In the genomic region with DNA sequence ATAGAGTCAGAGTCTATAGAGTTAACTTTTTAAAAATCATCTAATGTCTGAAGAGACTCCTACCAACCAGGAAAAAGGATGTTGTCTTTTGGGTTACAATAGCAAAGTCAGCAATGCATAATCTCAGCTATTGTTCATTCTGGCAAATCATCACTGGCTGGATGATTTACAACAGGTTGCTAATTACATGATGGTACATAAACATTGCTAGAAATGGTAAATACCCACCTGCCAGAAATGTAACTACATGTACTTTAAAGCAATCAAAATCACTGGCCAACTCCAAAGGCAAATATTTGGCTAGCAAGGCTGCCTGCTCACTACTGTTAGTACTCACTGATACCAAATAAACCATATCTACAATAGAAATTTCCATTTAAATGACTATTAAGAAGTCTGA, we compare ENCODE assay signal across 1 cellular context.
TF ChIP-seq lines count a peak whose summit lies in the region.

No MANE protein-coding gene starts in this region.

TF ChIP-seq in WTC11, 78 proteins besides CTCF, POLR2A, EP300 and RAD21 (continued from another document):
- TF ChIP-seq GABPB1 (CRISPR knock-in tag; IDR thresholded peaks at IDR 0.05) = no peak
- TF ChIP-seq, protein P1, sequence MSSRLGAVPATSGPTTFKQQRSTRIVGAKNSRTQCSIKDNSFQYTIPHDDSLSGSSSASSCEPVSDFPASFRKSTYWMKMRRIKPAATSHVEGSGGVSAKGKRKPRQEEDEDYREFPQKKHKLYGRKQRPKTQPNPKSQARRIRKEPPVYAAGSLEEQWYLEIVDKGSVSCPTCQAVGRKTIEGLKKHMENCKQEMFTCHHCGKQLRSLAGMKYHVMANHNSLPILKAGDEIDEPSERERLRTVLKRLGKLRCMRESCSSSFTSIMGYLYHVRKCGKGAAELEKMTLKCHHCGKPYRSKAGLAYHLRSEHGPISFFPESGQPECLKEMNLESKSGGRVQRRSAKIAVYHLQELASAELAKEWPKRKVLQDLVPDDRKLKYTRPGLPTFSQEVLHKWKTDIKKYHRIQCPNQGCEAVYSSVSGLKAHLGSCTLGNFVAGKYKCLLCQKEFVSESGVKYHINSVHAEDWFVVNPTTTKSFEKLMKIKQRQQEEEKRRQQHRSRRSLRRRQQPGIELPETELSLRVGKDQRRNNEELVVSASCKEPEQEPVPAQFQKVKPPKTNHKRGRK (CRISPR knock-in tag; IDR thresholded peaks at IDR 0.05; ENCODE audit: borderline replicate concordance) = no peak
- TF ChIP-seq MYBL2 (CRISPR knock-in tag; IDR thresholded peaks at IDR 0.05) = no peak
- TF ChIP-seq CREM (CRISPR knock-in tag; IDR thresholded peaks at IDR 0.05) = no peak
- no peak for TF ChIP-seq JUN (CRISPR knock-in tag; IDR thresholded peaks at IDR 0.05)
- TF ChIP-seq ZNF138 (CRISPR knock-in tag; conservative IDR thresholded peaks at IDR 0.05) = no peak
- no peak for TF ChIP-seq RELA (CRISPR knock-in tag; IDR thresholded peaks at IDR 0.05; ENCODE audit: borderline replicate concordance)
- TF ChIP-seq, protein P2, sequence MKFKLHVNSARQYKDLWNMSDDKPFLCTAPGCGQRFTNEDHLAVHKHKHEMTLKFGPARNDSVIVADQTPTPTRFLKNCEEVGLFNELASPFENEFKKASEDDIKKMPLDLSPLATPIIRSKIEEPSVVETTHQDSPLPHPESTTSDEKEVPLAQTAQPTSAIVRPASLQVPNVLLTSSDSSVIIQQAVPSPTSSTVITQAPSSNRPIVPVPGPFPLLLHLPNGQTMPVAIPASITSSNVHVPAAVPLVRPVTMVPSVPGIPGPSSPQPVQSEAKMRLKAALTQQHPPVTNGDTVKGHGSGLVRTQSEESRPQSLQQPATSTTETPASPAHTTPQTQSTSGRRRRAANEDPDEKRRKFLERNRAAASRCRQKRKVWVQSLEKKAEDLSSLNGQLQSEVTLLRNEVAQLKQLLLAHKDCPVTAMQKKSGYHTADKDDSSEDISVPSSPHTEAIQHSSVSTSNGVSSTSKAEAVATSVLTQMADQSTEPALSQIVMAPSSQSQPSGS (CRISPR knock-in tag; IDR thresholded peaks at IDR 0.05; ENCODE audit: borderline replicate concordance, low read depth) = no peak
- TF ChIP-seq, protein P3, sequence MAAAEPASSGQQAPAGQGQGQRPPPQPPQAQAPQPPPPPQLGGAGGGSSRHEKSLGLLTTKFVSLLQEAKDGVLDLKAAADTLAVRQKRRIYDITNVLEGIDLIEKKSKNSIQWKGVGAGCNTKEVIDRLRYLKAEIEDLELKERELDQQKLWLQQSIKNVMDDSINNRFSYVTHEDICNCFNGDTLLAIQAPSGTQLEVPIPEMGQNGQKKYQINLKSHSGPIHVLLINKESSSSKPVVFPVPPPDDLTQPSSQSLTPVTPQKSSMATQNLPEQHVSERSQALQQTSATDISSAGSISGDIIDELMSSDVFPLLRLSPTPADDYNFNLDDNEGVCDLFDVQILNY (CRISPR knock-in tag; IDR thresholded peaks at IDR 0.05) = no peak
- TF ChIP-seq, protein P4, sequence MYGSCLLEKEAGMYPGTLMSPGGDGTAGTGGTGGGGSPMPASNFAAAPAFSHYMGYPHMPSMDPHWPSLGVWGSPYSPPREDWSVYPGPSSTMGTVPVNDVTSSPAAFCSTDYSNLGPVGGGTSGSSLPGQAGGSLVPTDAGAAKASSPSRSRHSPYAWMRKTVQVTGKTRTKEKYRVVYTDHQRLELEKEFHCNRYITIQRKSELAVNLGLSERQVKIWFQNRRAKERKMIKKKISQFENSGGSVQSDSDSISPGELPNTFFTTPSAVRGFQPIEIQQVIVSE (CRISPR knock-in tag; IDR thresholded peaks at IDR 0.05; ENCODE audit: borderline replicate concordance) = no peak
- TF ChIP-seq OVOL2 (CRISPR knock-in tag; IDR thresholded peaks at IDR 0.05; ENCODE audit: borderline replicate concordance) = no peak
- no peak for TF ChIP-seq NFYB (CRISPR knock-in tag; conservative IDR thresholded peaks at IDR 0.05; ENCODE audit: low read depth)
